In genomic region chr1:84611091-84611490, GRCh38 we compare ENCODE assay signal across 1 cellular context.
TF ChIP-seq lines count a peak whose summit lies in the region.

No MANE protein-coding gene starts in this region.

TF ChIP-seq in IMR-90, 13 proteins besides CTCF, POLR2A, EP300 and RAD21:
- TF ChIP-seq NFE2L2 (IDR thresholded peaks at IDR 0.05; ENCODE audit: low read depth, low read length), result no peak
- no peak for TF ChIP-seq BHLHE40 (IDR thresholded peaks at IDR 0.05; ENCODE audit: low read depth, low read length)
